Comparison of ENCODE assay signal across 9 cellular contexts in the genomic region with DNA sequence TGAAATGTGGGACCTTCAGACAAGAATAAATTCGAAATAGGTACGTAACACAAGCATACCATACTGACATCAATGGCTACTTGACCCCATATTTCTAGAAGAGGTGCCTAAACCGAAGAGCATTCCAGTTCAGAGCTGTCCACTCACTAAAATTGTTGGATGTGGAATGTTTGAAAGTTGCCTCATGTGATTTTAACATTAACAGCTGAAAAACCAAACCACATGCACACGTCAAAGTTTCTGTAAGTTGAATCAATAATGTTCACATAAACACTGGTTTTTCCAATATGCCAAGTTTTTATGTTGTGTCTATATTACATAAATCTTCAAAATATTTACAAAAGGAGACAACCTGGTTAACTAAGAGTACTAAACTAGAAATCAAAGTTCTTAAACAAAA. TPM values are rescaled to one million over a fixed set of nuclear protein-coding genes. Genes with fewer than 3 reads are reported as not detected.
DNase-seq lines count a peak whose midpoint lies in the region; ATAC-seq, FAIRE-seq and TF ChIP-seq lines count a peak whose summit lies in the region.
"Had no signal": no experiment of that assay in that cellular context is flagged by ENCODE, and none has a peak within 500 bp of the region (broad histone marks: within the 10 kb centered on the region; RNA-seq: fewer than 3 reads in every experiment).

No MANE protein-coding gene starts in this region.

- FAIRE-seq in bronchial epithelial cell (lab: Jason Lieb, UNC) = no peak

- no peaks in the 10 kb centered on the region for H3K9me3 ChIP-seq in mesodermal cell (ENCODE audit: control insufficient read depth, low read length)

- H3K4me1 ChIP-seq in mesodermal cell (ENCODE audit: control insufficient read depth, insufficient read depth, low read length, poor library complexity, severe bottlenecking) = peaks cover 10% of the 10 kb centered on the region

- no peak overlapping the region for H3K4me3 Mint-ChIP-seq in stimulated activated naive CD8-positive, alpha-beta T cell treated with anti-CD3 and anti-CD28 coated beads, Interleukin-15, Interleukin-2, amounts not matched to agents 100 ng/mL and 50 ng/mL, for 24 hours
- H3K4me3 Mint-ChIP-seq in stimulated activated naive CD8-positive, alpha-beta T cell treated with anti-CD3 and anti-CD28 coated beads, Interleukin-15, amount 100 ng/mL, for 72 hours = no peak overlapping the region

- TF ChIP-seq CTCF in bronchial epithelial cell (IDR thresholded peaks at IDR 0.05; ENCODE audit: insufficient read depth, low read length, severe bottlenecking) = no peak

- peaks cover 28% of the 10 kb centered on the region for H3K36me3 Mint-ChIP-seq in stimulated activated naive CD8-positive, alpha-beta T cell treated with anti-CD3 and anti-CD28 coated beads, Interleukin-15, Interleukin-2, amounts not matched to agents 100 ng/mL and 50 ng/mL, for 24 hours (ENCODE audit: low read depth)

- H3K27me3 Mint-ChIP-seq in stimulated activated naive CD8-positive, alpha-beta T cell treated with anti-CD3 and anti-CD28 coated beads, Interleukin-15, Interleukin-2, amounts not matched to agents 100 ng/mL and 50 ng/mL, for 24 hours = no peaks in the 10 kb centered on the region
- H3K27me3 Mint-ChIP-seq in stimulated activated naive CD8-positive, alpha-beta T cell treated with anti-CD3 and anti-CD28 coated beads, Interleukin-15, amount 100 ng/mL, for 72 hours = no peaks in the 10 kb centered on the region

- ATAC-seq in stimulated activated naive CD8-positive, alpha-beta T cell treated with anti-CD3 and anti-CD28 coated beads, Interleukin-15, amount 100 ng/mL, for 72 hours = no peak
- no peak for ATAC-seq in HG02852 (IDR thresholded peaks at IDR 0.05; ENCODE audit: unreplicated experiment)

- H3K27me3 ChIP-seq in bronchial epithelial cell (ENCODE audit: control insufficient read depth, insufficient read depth, low read length) = no peaks in the 10 kb centered on the region

- peaks cover 58% of the 10 kb centered on the region for H3K4me1 Mint-ChIP-seq in stimulated activated naive CD8-positive, alpha-beta T cell treated with anti-CD3 and anti-CD28 coated beads, Interleukin-15, Interleukin-2, amounts not matched to agents 100 ng/mL and 50 ng/mL, for 24 hours (ENCODE audit: low read depth)
- peaks cover 55% of the 10 kb centered on the region for H3K4me1 Mint-ChIP-seq in stimulated activated naive CD8-positive, alpha-beta T cell treated with anti-CD3 and anti-CD28 coated beads, Interleukin-15, amount 100 ng/mL, for 72 hours

- no peak for DNase-seq in stimulated activated naive CD8-positive, alpha-beta T cell treated with anti-CD3 and anti-CD28 coated beads, Interleukin-15, amount 100 ng/mL, for 72 hours
- DNase-seq in bronchial epithelial cell (ENCODE audit: low read depth) = no peak
- DNase-seq in NCI-H748 treated with DMSO at 0.1 percent for 48 hours (lab: John Stamatoyannopoulos, UW) = no peak
- no peak for DNase-seq in GM19238 (ENCODE audit: insufficient read length, low spot score)
- DNase-seq in NCI-H187 treated with DMSO at 0.1 percent for 48 hours (lab: John Stamatoyannopoulos, UW) = no peak
- DNase-seq: activated effector memory CD4-positive, alpha-beta T cell treated with anti-CD3 and anti-CD28 coated beads, Interleukin-2, amount 50 U/mL, for 16 hours had no signal

- no peaks in the 10 kb centered on the region for H3K9me3 Mint-ChIP-seq in stimulated activated naive CD8-positive, alpha-beta T cell treated with anti-CD3 and anti-CD28 coated beads, Interleukin-15, Interleukin-2, amounts not matched to agents 100 ng/mL and 50 ng/mL, for 24 hours
- no peaks in the 10 kb centered on the region for H3K9me3 Mint-ChIP-seq in stimulated activated naive CD8-positive, alpha-beta T cell treated with anti-CD3 and anti-CD28 coated beads, Interleukin-15, amount 100 ng/mL, for 72 hours

- no peak overlapping the region for H3K27ac ChIP-seq in mesodermal cell (ENCODE audit: low read depth, low read length, severe bottlenecking)

- H3K36me3 ChIP-seq in bronchial epithelial cell (ENCODE audit: control insufficient read depth, insufficient read depth, low read length) = no peaks in the 10 kb centered on the region
- H3K36me3 ChIP-seq in mesodermal cell (ENCODE audit: control insufficient read depth, insufficient read depth, low read length) = peaks cover 55% of the 10 kb centered on the region

- 92% methylated on average over 2 of the region's 4 CpGs; no CpG with 5 or more reads in 1 of the 2 experiments for WGBS in mesodermal cell (ENCODE audit: insufficient coverage in 2 of 2), 2 experiments

- H3K27ac Mint-ChIP-seq in stimulated activated naive CD8-positive, alpha-beta T cell treated with anti-CD3 and anti-CD28 coated beads, Interleukin-15, Interleukin-2, amounts not matched to agents 100 ng/mL and 50 ng/mL, for 24 hours = peak overlapping the region; percentile 32
- no peak overlapping the region for H3K27ac Mint-ChIP-seq in stimulated activated naive CD8-positive, alpha-beta T cell treated with anti-CD3 and anti-CD28 coated beads, Interleukin-15, amount 100 ng/mL, for 72 hours

- H3K4me3 ChIP-seq in bronchial epithelial cell (ENCODE audit: low read depth, low read length) = peak overlapping the region; percentile 90
- H3K4me3 ChIP-seq in mesodermal cell (ENCODE audit: extremely low read depth, insufficient read depth, low read length, poor library complexity, severe bottlenecking) = peak overlapping the region; percentile 97

RNA-seq across cellular contexts. Expression of gene UBE2D3, which starts 3.5 kb away (rescaled TPM):
- 204 and 244 TPM in 2 replicates for total RNA-seq in bronchial epithelial cell
- polyA plus RNA-seq in mesodermal cell (2013, experiment 1 of 2) = 341 TPM
- polyA plus RNA-seq in mesodermal cell (2013, experiment 2 of 2) = 366 TPM

RNA-seq across cellular contexts. Expression of gene CISD2, which starts 44.9 kb away (rescaled TPM):
- 24.0 and 54.9 TPM in 2 replicates for total RNA-seq in bronchial epithelial cell
- 44.0 TPM for polyA plus RNA-seq in mesodermal cell (2013, experiment 1 of 2)
- polyA plus RNA-seq in mesodermal cell (2013, experiment 2 of 2) = 59.3 TPM
